Comparison of ENCODE assay signal across 30 cellular contexts in genomic region chr2:218638372-218638771, GRCh38.
"Had no signal": no experiment of that assay in that cellular context is flagged by ENCODE, and none has a peak within 500 bp of the region (broad histone marks: within the 10 kb centered on the region; RNA-seq: fewer than 3 reads in every experiment).

No MANE protein-coding gene starts in this region.

- H3K36me3 Mint-ChIP-seq: activated naive CD4-positive, alpha-beta T cell treated with anti-CD3 and anti-CD28 coated beads, Interleukin-2, amount 50 U/mL, for 72 hours had no signal

- H3K4me3 ChIP-seq: ascending aorta, breast epithelium, cardiac muscle cell, colonic mucosa, esophagus muscularis mucosa, gastrocnemius medialis had no signal

- H3K9me3 ChIP-seq: ascending aorta, breast epithelium, colonic mucosa, esophagus muscularis mucosa, gastrocnemius medialis had no signal

- H3K27ac ChIP-seq: ascending aorta, breast epithelium, cardiac muscle cell, colonic mucosa, esophagus muscularis mucosa, foreskin keratinocyte, gastrocnemius medialis, VCaP had no signal

- DNase-seq: activated CD4-positive, alpha-beta memory T cell treated with anti-CD3 and anti-CD28 coated beads, Interleukin-2, amount 10 ng/mL, durations not matched to agents 7 days and 5 days; activated CD4-positive, alpha-beta T cell treated with anti-CD3 and anti-CD28 coated beads for 1 hour; activated CD4-positive, alpha-beta T cell treated with anti-CD3 and anti-CD28 coated beads for 4 hours; activated CD4-positive, alpha-beta T cell treated with anti-CD3 and anti-CD28 coated beads, Interleukin-2, amount 10 ng/mL, durations not matched to agents 7 days and 5 days; activated CD4-positive, alpha-beta T cell treated with anti-CD3 and anti-CD28 coated beads, Interleukin-2, amount 50 U/mL, for 4 hours; activated CD8-positive, alpha-beta memory T cell treated with anti-CD3 and anti-CD28 coated beads, Interleukin-2, amount 50 U/mL, for 48 hours; activated gamma-delta T cell; activated naive CD4-positive, alpha-beta T cell; activated naive CD4-positive, alpha-beta T cell treated with anti-CD3 and anti-CD28 coated beads, Interleukin-2, amount 10 ng/mL, durations not matched to agents 7 days and 5 days; activated naive CD8-positive, alpha-beta T cell treated with anti-CD3 and anti-CD28 coated beads, Interleukin-2, amount 10 ng/mL, durations not matched to agents 7 days and 5 days; activated T-cell treated with anti-CD3 and anti-CD28 coated beads for 4 hours; activated T-cell treated with anti-CD3 and anti-CD28 coated beads, Interleukin-2, amount 50 U/mL, for 24 hours; activated T-cell treated with anti-CD3 and anti-CD28 coated beads, Interleukin-2, amount 50 U/mL, for 72 hours; central memory CD4-positive, alpha-beta T cell; cerebellar nuclear complex; colonic mucosa; effector CD8-positive, alpha-beta T cell; erythroblast; foreskin keratinocyte; gastrocnemius medialis; glutamatergic neuron; T-helper 2 cell had no signal

- H3K4me1 Mint-ChIP-seq: activated CD4-positive, alpha-beta memory T cell treated with anti-CD3 and anti-CD28 coated beads, Interleukin-2, amount 10 ng/mL, durations not matched to agents 7 days and 5 days; activated CD4-positive, alpha-beta T cell treated with anti-CD3 and anti-CD28 coated beads, Interleukin-2, amount 10 ng/mL, durations not matched to agents 7 days and 5 days; activated naive CD4-positive, alpha-beta T cell treated with anti-CD3 and anti-CD28 coated beads, Interleukin-2, amount 10 ng/mL, durations not matched to agents 7 days and 5 days; activated naive CD8-positive, alpha-beta T cell treated with anti-CD3 and anti-CD28 coated beads, Interleukin-2, amount 10 ng/mL, durations not matched to agents 7 days and 5 days; brain; WTC11 had no signal

- H3K27me3 ChIP-seq: ascending aorta, breast epithelium, cardiac muscle cell, colonic mucosa, esophagus muscularis mucosa, foreskin keratinocyte, gastrocnemius medialis had no signal

- H3K4me1 ChIP-seq: ascending aorta, breast epithelium, colonic mucosa, esophagus muscularis mucosa, foreskin keratinocyte, gastrocnemius medialis had no signal

- H3K27me3 Mint-ChIP-seq: activated CD4-positive, alpha-beta memory T cell treated with anti-CD3 and anti-CD28 coated beads, Interleukin-2, amount 10 ng/mL, durations not matched to agents 7 days and 5 days; activated CD4-positive, alpha-beta T cell treated with anti-CD3 and anti-CD28 coated beads, Interleukin-2, amount 10 ng/mL, durations not matched to agents 7 days and 5 days; activated naive CD4-positive, alpha-beta T cell treated with anti-CD3 and anti-CD28 coated beads, Interleukin-2, amount 10 ng/mL, durations not matched to agents 7 days and 5 days; activated naive CD8-positive, alpha-beta T cell treated with anti-CD3 and anti-CD28 coated beads, Interleukin-2, amount 10 ng/mL, durations not matched to agents 7 days and 5 days; activated T-cell treated with anti-CD3 and anti-CD28 coated beads, Interleukin-2, amount 50 U/mL, for 24 hours; brain had no signal

- H3K27ac Mint-ChIP-seq: activated CD4-positive, alpha-beta memory T cell treated with anti-CD3 and anti-CD28 coated beads, Interleukin-2, amount 10 ng/mL, durations not matched to agents 7 days and 5 days; activated CD4-positive, alpha-beta T cell treated with anti-CD3 and anti-CD28 coated beads, Interleukin-2, amount 10 ng/mL, durations not matched to agents 7 days and 5 days; activated naive CD4-positive, alpha-beta T cell treated with anti-CD3 and anti-CD28 coated beads, Interleukin-2, amount 10 ng/mL, durations not matched to agents 7 days and 5 days; activated naive CD8-positive, alpha-beta T cell treated with anti-CD3 and anti-CD28 coated beads, Interleukin-2, amount 10 ng/mL, durations not matched to agents 7 days and 5 days; activated T-cell treated with anti-CD3 and anti-CD28 coated beads, Interleukin-2, amount 50 U/mL, for 24 hours; activated T-cell treated with anti-CD3 and anti-CD28 coated beads, Interleukin-2, amount 50 U/mL, for 72 hours; brain; WTC11 had no signal

- H3K4me3 Mint-ChIP-seq: activated CD4-positive, alpha-beta memory T cell treated with anti-CD3 and anti-CD28 coated beads, Interleukin-2, amount 10 ng/mL, durations not matched to agents 7 days and 5 days; activated CD4-positive, alpha-beta T cell treated with anti-CD3 and anti-CD28 coated beads, Interleukin-2, amount 10 ng/mL, durations not matched to agents 7 days and 5 days; activated naive CD4-positive, alpha-beta T cell treated with anti-CD3 and anti-CD28 coated beads, Interleukin-2, amount 10 ng/mL, durations not matched to agents 7 days and 5 days; activated naive CD8-positive, alpha-beta T cell treated with anti-CD3 and anti-CD28 coated beads, Interleukin-2, amount 10 ng/mL, durations not matched to agents 7 days and 5 days; activated T-cell treated with anti-CD3 and anti-CD28 coated beads, Interleukin-2, amount 50 U/mL, for 24 hours; activated T-cell treated with anti-CD3 and anti-CD28 coated beads, Interleukin-2, amount 50 U/mL, for 72 hours; brain; WTC11 had no signal

- H3K9me3 Mint-ChIP-seq: activated CD4-positive, alpha-beta memory T cell treated with anti-CD3 and anti-CD28 coated beads, Interleukin-2, amount 10 ng/mL, durations not matched to agents 7 days and 5 days; activated CD4-positive, alpha-beta T cell treated with anti-CD3 and anti-CD28 coated beads, Interleukin-2, amount 10 ng/mL, durations not matched to agents 7 days and 5 days; activated naive CD4-positive, alpha-beta T cell treated with anti-CD3 and anti-CD28 coated beads, Interleukin-2, amount 10 ng/mL, durations not matched to agents 7 days and 5 days; activated naive CD4-positive, alpha-beta T cell treated with anti-CD3 and anti-CD28 coated beads, Interleukin-2, amount 50 U/mL, for 72 hours; activated naive CD8-positive, alpha-beta T cell treated with anti-CD3 and anti-CD28 coated beads, Interleukin-2, amount 10 ng/mL, durations not matched to agents 7 days and 5 days; activated T-cell treated with anti-CD3 and anti-CD28 coated beads, Interleukin-2, amount 50 U/mL, for 24 hours; activated T-cell treated with anti-CD3 and anti-CD28 coated beads, Interleukin-2, amount 50 U/mL, for 72 hours; brain; WTC11 had no signal
